ENCODE assay signal across 2 cellular contexts in the genomic region with DNA sequence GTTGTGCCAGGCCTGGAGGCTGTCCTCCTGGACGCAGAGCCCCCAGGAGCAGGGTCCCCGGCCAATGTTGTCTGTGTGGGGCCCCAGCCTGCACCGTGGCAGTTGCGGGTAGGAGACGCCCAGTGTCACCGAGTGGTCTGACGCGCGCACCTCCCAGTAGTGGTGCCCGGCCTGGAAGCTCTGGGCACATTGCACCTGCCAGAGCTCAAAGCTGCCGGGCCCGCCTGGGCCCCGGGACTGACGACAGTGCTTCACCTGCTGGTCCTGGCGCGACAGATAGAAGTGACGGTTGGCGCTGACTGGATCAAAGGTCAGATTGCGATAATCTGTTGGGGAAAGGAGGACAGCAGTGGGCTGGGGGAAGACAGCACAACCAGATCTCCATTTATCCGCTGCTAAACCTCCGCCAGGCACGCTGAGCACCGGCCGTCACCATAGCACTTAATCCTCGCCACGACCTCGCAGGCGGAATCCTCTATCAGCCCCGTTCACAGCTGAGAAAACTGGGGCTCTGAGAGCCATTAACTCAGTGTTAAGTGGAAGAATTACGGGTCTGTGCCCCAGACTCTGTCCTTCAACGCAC.
TF ChIP-seq lines count a peak whose summit lies in the region.

No MANE protein-coding gene starts in this region.

TF ChIP-seq in K562, 482 proteins besides CTCF, POLR2A, EP300 and RAD21 (continues in another document):
- TF ChIP-seq SP1 (CRISPR knock-in tag; IDR thresholded peaks at IDR 0.05) = no peak
- no peak for TF ChIP-seq HNRNPK (IDR thresholded peaks at IDR 0.05; ENCODE audit: low read depth, low read length, poor library complexity, severe bottlenecking)
- no peak for TF ChIP-seq GATAD2B (IDR thresholded peaks at IDR 0.05; ENCODE audit: borderline replicate concordance)
- TF ChIP-seq BRF1 (IDR thresholded peaks at IDR 0.05; ENCODE audit: borderline replicate concordance, extremely low read depth, insufficient read length) = no peak
- TF ChIP-seq RBFOX2 (IDR thresholded peaks at IDR 0.05; ENCODE audit: low read depth, low read length) = 0 out of 2 replicates have a peak, but pooled peaks have one; percentile 25
- TF ChIP-seq SMARCA5 (IDR thresholded peaks at IDR 0.05) = no peak
- no peak for TF ChIP-seq DPF2 (IDR thresholded peaks at IDR 0.05)
- TF ChIP-seq HDAC1 (IDR thresholded peaks at IDR 0.05) = no peak
- TF ChIP-seq, protein P1, sequence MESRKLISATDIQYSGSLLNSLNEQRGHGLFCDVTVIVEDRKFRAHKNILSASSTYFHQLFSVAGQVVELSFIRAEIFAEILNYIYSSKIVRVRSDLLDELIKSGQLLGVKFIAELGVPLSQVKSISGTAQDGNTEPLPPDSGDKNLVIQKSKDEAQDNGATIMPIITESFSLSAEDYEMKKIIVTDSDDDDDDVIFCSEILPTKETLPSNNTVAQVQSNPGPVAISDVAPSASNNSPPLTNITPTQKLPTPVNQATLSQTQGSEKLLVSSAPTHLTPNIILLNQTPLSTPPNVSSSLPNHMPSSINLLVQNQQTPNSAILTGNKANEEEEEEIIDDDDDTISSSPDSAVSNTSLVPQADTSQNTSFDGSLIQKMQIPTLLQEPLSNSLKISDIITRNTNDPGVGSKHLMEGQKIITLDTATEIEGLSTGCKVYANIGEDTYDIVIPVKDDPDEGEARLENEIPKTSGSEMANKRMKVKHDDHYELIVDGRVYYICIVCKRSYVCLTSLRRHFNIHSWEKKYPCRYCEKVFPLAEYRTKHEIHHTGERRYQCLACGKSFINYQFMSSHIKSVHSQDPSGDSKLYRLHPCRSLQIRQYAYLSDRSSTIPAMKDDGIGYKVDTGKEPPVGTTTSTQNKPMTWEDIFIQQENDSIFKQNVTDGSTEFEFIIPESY (CRISPR knock-in tag; IDR thresholded peaks at IDR 0.05) = peak; percentile 87
- no peak for TF ChIP-seq ESRRB (CRISPR knock-in tag; IDR thresholded peaks at IDR 0.05; ENCODE audit: borderline replicate concordance)
- no peak for TF ChIP-seq RBM25 (IDR thresholded peaks at IDR 0.05; ENCODE audit: low read depth, low read length, severe bottlenecking)
- TF ChIP-seq, protein P2, sequence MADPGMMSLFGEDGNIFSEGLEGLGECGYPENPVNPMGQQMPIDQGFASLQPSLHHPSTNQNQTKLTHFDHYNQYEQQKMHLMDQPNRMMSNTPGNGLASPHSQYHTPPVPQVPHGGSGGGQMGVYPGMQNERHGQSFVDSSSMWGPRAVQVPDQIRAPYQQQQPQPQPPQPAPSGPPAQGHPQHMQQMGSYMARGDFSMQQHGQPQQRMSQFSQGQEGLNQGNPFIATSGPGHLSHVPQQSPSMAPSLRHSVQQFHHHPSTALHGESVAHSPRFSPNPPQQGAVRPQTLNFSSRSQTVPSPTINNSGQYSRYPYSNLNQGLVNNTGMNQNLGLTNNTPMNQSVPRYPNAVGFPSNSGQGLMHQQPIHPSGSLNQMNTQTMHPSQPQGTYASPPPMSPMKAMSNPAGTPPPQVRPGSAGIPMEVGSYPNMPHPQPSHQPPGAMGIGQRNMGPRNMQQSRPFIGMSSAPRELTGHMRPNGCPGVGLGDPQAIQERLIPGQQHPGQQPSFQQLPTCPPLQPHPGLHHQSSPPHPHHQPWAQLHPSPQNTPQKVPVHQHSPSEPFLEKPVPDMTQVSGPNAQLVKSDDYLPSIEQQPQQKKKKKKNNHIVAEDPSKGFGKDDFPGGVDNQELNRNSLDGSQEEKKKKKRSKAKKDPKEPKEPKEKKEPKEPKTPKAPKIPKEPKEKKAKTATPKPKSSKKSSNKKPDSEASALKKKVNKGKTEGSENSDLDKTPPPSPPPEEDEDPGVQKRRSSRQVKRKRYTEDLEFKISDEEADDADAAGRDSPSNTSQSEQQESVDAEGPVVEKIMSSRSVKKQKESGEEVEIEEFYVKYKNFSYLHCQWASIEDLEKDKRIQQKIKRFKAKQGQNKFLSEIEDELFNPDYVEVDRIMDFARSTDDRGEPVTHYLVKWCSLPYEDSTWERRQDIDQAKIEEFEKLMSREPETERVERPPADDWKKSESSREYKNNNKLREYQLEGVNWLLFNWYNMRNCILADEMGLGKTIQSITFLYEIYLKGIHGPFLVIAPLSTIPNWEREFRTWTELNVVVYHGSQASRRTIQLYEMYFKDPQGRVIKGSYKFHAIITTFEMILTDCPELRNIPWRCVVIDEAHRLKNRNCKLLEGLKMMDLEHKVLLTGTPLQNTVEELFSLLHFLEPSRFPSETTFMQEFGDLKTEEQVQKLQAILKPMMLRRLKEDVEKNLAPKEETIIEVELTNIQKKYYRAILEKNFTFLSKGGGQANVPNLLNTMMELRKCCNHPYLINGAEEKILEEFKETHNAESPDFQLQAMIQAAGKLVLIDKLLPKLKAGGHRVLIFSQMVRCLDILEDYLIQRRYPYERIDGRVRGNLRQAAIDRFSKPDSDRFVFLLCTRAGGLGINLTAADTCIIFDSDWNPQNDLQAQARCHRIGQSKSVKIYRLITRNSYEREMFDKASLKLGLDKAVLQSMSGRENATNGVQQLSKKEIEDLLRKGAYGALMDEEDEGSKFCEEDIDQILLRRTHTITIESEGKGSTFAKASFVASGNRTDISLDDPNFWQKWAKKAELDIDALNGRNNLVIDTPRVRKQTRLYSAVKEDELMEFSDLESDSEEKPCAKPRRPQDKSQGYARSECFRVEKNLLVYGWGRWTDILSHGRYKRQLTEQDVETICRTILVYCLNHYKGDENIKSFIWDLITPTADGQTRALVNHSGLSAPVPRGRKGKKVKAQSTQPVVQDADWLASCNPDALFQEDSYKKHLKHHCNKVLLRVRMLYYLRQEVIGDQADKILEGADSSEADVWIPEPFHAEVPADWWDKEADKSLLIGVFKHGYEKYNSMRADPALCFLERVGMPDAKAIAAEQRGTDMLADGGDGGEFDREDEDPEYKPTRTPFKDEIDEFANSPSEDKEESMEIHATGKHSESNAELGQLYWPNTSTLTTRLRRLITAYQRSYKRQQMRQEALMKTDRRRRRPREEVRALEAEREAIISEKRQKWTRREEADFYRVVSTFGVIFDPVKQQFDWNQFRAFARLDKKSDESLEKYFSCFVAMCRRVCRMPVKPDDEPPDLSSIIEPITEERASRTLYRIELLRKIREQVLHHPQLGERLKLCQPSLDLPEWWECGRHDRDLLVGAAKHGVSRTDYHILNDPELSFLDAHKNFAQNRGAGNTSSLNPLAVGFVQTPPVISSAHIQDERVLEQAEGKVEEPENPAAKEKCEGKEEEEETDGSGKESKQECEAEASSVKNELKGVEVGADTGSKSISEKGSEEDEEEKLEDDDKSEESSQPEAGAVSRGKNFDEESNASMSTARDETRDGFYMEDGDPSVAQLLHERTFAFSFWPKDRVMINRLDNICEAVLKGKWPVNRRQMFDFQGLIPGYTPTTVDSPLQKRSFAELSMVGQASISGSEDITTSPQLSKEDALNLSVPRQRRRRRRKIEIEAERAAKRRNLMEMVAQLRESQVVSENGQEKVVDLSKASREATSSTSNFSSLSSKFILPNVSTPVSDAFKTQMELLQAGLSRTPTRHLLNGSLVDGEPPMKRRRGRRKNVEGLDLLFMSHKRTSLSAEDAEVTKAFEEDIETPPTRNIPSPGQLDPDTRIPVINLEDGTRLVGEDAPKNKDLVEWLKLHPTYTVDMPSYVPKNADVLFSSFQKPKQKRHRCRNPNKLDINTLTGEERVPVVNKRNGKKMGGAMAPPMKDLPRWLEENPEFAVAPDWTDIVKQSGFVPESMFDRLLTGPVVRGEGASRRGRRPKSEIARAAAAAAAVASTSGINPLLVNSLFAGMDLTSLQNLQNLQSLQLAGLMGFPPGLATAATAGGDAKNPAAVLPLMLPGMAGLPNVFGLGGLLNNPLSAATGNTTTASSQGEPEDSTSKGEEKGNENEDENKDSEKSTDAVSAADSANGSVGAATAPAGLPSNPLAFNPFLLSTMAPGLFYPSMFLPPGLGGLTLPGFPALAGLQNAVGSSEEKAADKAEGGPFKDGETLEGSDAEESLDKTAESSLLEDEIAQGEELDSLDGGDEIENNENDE (IDR thresholded peaks at IDR 0.05; ENCODE audit: low read depth, low read length) = no peak

TF ChIP-seq in liver, 16 proteins besides CTCF, POLR2A, EP300 and RAD21:
- peak in 1 of 2 donors; percentile 4 for TF ChIP-seq RXRA (IDR thresholded peaks at IDR 0.05)
- TF ChIP-seq, protein P3, sequence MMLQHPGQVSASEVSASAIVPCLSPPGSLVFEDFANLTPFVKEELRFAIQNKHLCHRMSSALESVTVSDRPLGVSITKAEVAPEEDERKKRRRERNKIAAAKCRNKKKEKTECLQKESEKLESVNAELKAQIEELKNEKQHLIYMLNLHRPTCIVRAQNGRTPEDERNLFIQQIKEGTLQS (IDR thresholded peaks at IDR 0.05) = no peak
- TF ChIP-seq SP1 (IDR thresholded peaks at IDR 0.05) = peak; percentile 33
- TF ChIP-seq HNF4A (conservative IDR thresholded peaks at IDR 0.05) = peak; percentile 56 to 71
